8 cellular contexts compared by ENCODE assay signal in the genomic region with DNA sequence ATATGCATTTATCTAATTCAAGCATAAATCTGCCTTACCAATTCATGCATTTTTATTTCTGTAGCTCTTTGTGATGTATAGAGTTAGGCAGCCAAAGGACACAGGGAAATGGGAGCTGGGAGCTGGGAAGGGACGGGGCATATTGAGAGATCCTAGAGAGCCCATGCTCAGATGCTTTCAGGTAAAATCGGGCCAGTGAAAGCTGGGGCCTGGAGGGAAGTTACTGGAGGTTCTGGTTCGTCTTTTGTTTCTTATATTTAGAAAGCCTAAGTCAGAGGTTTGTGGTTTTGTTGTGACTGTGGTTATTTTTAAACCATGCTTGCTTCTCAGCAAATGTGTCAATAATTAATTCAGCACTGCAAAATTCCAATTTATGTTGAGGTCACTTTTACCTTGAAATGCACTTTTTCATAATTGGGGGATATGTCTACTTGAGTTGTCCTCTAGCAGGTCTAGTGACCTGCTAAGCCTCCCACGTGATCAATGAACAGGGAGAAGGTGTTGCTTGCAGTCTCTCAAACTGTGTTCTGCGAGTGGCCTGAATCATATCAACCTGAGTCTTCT. TPM values are rescaled to one million over a fixed set of nuclear protein-coding genes. Genes with fewer than 3 reads are reported as not detected.
DNase-seq lines count a peak whose midpoint lies in the region; ATAC-seq and TF ChIP-seq lines count a peak whose summit lies in the region.

No MANE protein-coding gene starts in this region.

- DNase-seq in CD4-positive, alpha-beta memory T cell = peak in 3 of 5 donors; percentile 17 to 42 (median 29)
- no peak for DNase-seq in HFFc6
- DNase-seq in activated CD8-positive, alpha-beta T cell treated with anti-CD3 and anti-CD28 coated beads for 36 hours = peak; percentile 23
- peak; percentile 27 for DNase-seq in inferior parietal cortex (ENCODE audit: extremely low spot score)
- DNase-seq in NCI-H526 treated with DMSO at 0.1 percent for 48 hours (lab: John Stamatoyannopoulos, UW) = no peak
- DNase-seq in activated CD8-positive, alpha-beta memory T cell treated with anti-CD3 and anti-CD28 coated beads, Interleukin-2, amount 50 U/mL, for 48 hours = no peak
- no peak for DNase-seq in effector CD8-positive, alpha-beta T cell (lab: John Stamatoyannopoulos, UW)

- POLR2A ChIA-PET in CD4-positive, alpha-beta memory T cell (lab: Charles Lee; ENCODE audit: partially characterized antibody) = interaction anchor here (1.2 kb wide), 2 partner anchors 68 to 81 kb away, joined by 3 to 6 read pairs; no protein-coding TSS in a partner anchor
- POLR2A ChIA-PET in activated CD8-positive, alpha-beta T cell treated with anti-CD3 and anti-CD28 coated beads for 36 hours (lab: Charles Lee) = interaction anchor here (0.6 to 1.3 kb wide), 6 partner anchors 10 to 83 kb away, joined by 3 to 5 read pairs (median 4); a partner anchor contains a TSS

- H3K27ac Mint-ChIP-seq in CD4-positive, alpha-beta memory T cell = peak overlapping the region; percentile 91 to 99 (median 97)
- peak overlapping the region; percentile 86 for H3K27ac Mint-ChIP-seq in HFFc6
- H3K27ac Mint-ChIP-seq in activated CD8-positive, alpha-beta T cell treated with anti-CD3 and anti-CD28 coated beads for 36 hours = peak overlapping the region; percentile 31

- H3K9me3 ChIP-seq in CD4-positive, alpha-beta memory T cell (ENCODE audit: control insufficient read depth in 1 of 2, low read length in 2 of 2) = no peaks in the 10 kb centered on the region

- no peaks in the 10 kb centered on the region for H3K9me3 Mint-ChIP-seq in CD4-positive, alpha-beta memory T cell
- H3K9me3 Mint-ChIP-seq in HFFc6 = no peaks in the 10 kb centered on the region
- no peaks in the 10 kb centered on the region for H3K9me3 Mint-ChIP-seq in activated CD8-positive, alpha-beta T cell treated with anti-CD3 and anti-CD28 coated beads for 36 hours

- CTCF ChIA-PET in CD4-positive, alpha-beta memory T cell (lab: Charles Lee; ENCODE audit: partially characterized antibody) = interaction anchor here (0.7 to 1.7 kb wide), 7 partner anchors 9 to 85 kb away, joined by 3 to 9 read pairs (median 4); a partner anchor contains a TSS
- CTCF ChIA-PET in activated CD8-positive, alpha-beta T cell treated with anti-CD3 and anti-CD28 coated beads for 36 hours (lab: Charles Lee) = interaction anchor here (0.7 to 1.5 kb wide), 7 partner anchors 10 to 400 kb away, joined by 3 to 6 read pairs (median 3); a partner anchor contains a TSS

- H3K27me3 Mint-ChIP-seq in CD4-positive, alpha-beta memory T cell = peaks cover 0 to 3% of the 10 kb centered on the region in 2 donors
- peaks cover 2% of the 10 kb centered on the region; the same call in 1 of the 2 replicates for H3K27me3 Mint-ChIP-seq in HFFc6 (ENCODE audit: insufficient read depth)
- peaks cover 28% of the 10 kb centered on the region for H3K27me3 Mint-ChIP-seq in activated CD8-positive, alpha-beta T cell treated with anti-CD3 and anti-CD28 coated beads for 36 hours

- H3K4me1 ChIP-seq in CD4-positive, alpha-beta memory T cell (ENCODE audit: insufficient read depth, low read length) = peaks cover 81% of the 10 kb centered on the region

- intact Hi-C loops in CD4-positive, alpha-beta memory T cell (cut with micrococcal nuclease) = no loop called here
- intact Hi-C loops in activated CD8-positive, alpha-beta T cell treated with anti-CD3 and anti-CD28 coated beads for 36 hours (cut with micrococcal nuclease) = no loop called here

- ATAC-seq in activated CD8-positive, alpha-beta T cell treated with anti-CD3 and anti-CD28 coated beads for 36 hours = no peak

- TF ChIP-seq CTCF in HFFc6 (IDR thresholded peaks at IDR 0.05) = no peak
- TF ChIP-seq CTCF in activated CD8-positive, alpha-beta T cell treated with anti-CD3 and anti-CD28 coated beads for 36 hours (IDR thresholded peaks at IDR 0.05) = no peak

- H3K4me3 ChIP-seq in CD4-positive, alpha-beta memory T cell (ENCODE audit: low read length in 2 of 2) = peak overlapping the region; percentile 10 to 24

- H3K4me3 Mint-ChIP-seq in CD4-positive, alpha-beta memory T cell = peak overlapping the region; percentile 81 to 89 (median 84)
- H3K4me3 Mint-ChIP-seq in HFFc6 = peak overlapping the region; percentile 82
- H3K4me3 Mint-ChIP-seq in activated CD8-positive, alpha-beta T cell treated with anti-CD3 and anti-CD28 coated beads for 36 hours = peak overlapping the region; percentile 57

- H3K27ac ChIP-seq in CD4-positive, alpha-beta memory T cell (ENCODE audit: low read depth, low read length) = peak overlapping the region; percentile 48
- peak overlapping the region; percentile 74 for H3K27ac ChIP-seq in temporal lobe (ENCODE audit: low read depth, low read length)

- H3K36me3 Mint-ChIP-seq in CD4-positive, alpha-beta memory T cell = no peaks in the 10 kb centered on the region
- H3K36me3 Mint-ChIP-seq in HFFc6 (ENCODE audit: low read depth) = 0 out of 2 replicates have a peak, but pooled peaks cover 6% of the 10 kb centered on the region
- no peaks in the 10 kb centered on the region for H3K36me3 Mint-ChIP-seq in activated CD8-positive, alpha-beta T cell treated with anti-CD3 and anti-CD28 coated beads for 36 hours (ENCODE audit: low read depth)

- H3K4me1 Mint-ChIP-seq in CD4-positive, alpha-beta memory T cell = peaks cover 54 to 90% (median 71%) of the 10 kb centered on the region in 4 donors
- peaks cover 69% of the 10 kb centered on the region for H3K4me1 Mint-ChIP-seq in HFFc6 (ENCODE audit: low read depth)
- peaks cover 57% of the 10 kb centered on the region for H3K4me1 Mint-ChIP-seq in activated CD8-positive, alpha-beta T cell treated with anti-CD3 and anti-CD28 coated beads for 36 hours (ENCODE audit: low read depth)

- no peaks in the 10 kb centered on the region for H3K36me3 ChIP-seq in CD4-positive, alpha-beta memory T cell (ENCODE audit: insufficient read depth, low read length)

- no peaks in the 10 kb centered on the region for H3K27me3 ChIP-seq in CD4-positive, alpha-beta memory T cell (ENCODE audit: insufficient read depth, low read length)

RNA-seq across cellular contexts. Expression of a gene that starts 5.0 kb away (rescaled TPM):
- total RNA-seq in CD4-positive, alpha-beta memory T cell = 1 to 10 TPM; 3.1 to 3.3 TPM
- polyA plus RNA-seq in CD4-positive, alpha-beta memory T cell = 10 to 100 TPM in 1 of 2 donors, 1 to 10 TPM in 1; 5.1 to 10.4 TPM
- 10 to 100 TPM; 11.5 to 18.6 (median 18.0) TPM for total RNA-seq in HFFc6 (2021; fragmentation: NEBNext Ultra II Directional; extraction: Animal tissue kit (Norgen Biotek cat#: 25700))
- total RNA-seq in activated CD8-positive, alpha-beta T cell treated with anti-CD3 and anti-CD28 coated beads for 36 hours = 10 to 100 TPM; 20.4 to 21.8 TPM
- total RNA-seq in temporal lobe = 4.4 TPM

RNA-seq across cellular contexts. Expression of a gene that starts 31.0 kb away (rescaled TPM):
- total RNA-seq in CD4-positive, alpha-beta memory T cell = 10 to 100 TPM; 10.4 to 10.7 TPM
- 1 to 10 TPM; 3.5 to 9.2 TPM for polyA plus RNA-seq in CD4-positive, alpha-beta memory T cell
- total RNA-seq in HFFc6 (2021; fragmentation: NEBNext Ultra II Directional; extraction: Animal tissue kit (Norgen Biotek cat#: 25700)) = 10 to 100 TPM in 5 of 6 experiments, 1 to 10 TPM in 1; 8.7 to 14.1 (median 13.0) TPM
- 10 to 100 TPM; 39.2 to 41.6 TPM for total RNA-seq in activated CD8-positive, alpha-beta T cell treated with anti-CD3 and anti-CD28 coated beads for 36 hours
- 2.7 TPM for total RNA-seq in temporal lobe

RNA-seq across cellular contexts. Expression of a gene that starts 45.1 kb away (rescaled TPM):
- total RNA-seq in CD4-positive, alpha-beta memory T cell = not detected
- polyA plus RNA-seq in CD4-positive, alpha-beta memory T cell = not detected
- not detected for total RNA-seq in HFFc6 (2021; fragmentation: NEBNext Ultra II Directional; extraction: Animal tissue kit (Norgen Biotek cat#: 25700))
- total RNA-seq in activated CD8-positive, alpha-beta T cell treated with anti-CD3 and anti-CD28 coated beads for 36 hours = not detected
- total RNA-seq in temporal lobe = 0.49 TPM

RNA-seq across cellular contexts. Expression of a gene that starts 59.6 kb away (rescaled TPM):
- total RNA-seq in CD4-positive, alpha-beta memory T cell = 1 to 10 TPM; 5.1 to 6.3 TPM
- polyA plus RNA-seq in CD4-positive, alpha-beta memory T cell = 10 to 100 TPM in 1 of 2 donors, 1 to 10 TPM in 1; 4.3 to 15.2 TPM
- 10 to 100 TPM; 35.7 to 52.5 (median 49.1) TPM for total RNA-seq in HFFc6 (2021; fragmentation: NEBNext Ultra II Directional; extraction: Animal tissue kit (Norgen Biotek cat#: 25700))
- total RNA-seq in activated CD8-positive, alpha-beta T cell treated with anti-CD3 and anti-CD28 coated beads for 36 hours = 1 to 10 TPM; 6.1 to 6.3 TPM
- 3.7 TPM for total RNA-seq in temporal lobe

Comparison
In these comparisons a context has a peak if more than half of its experiments do, and no peak if none do; other contexts are left out.
1. DNase-seq: peak in CD4-positive, alpha-beta memory T cell (3 of 5), activated CD8-positive, alpha-beta T cell treated with anti-CD3 and anti-CD28 coated beads for 36 hours (single experiment) and inferior parietal cortex (single experiment); none in HFFc6 (single experiment), NCI-H526 treated with DMSO at 0.1 percent for 48 hours (single experiment), activated CD8-positive, alpha-beta memory T cell treated with anti-CD3 and anti-CD28 coated beads, Interleukin-2, amount 50 U/mL, for 48 hours (single experiment) and effector CD8-positive, alpha-beta T cell (single experiment).
2. H3K27ac Mint-ChIP-seq: peak in every context shown above with its lines; median percentile 97 in CD4-positive, alpha-beta memory T cell; 86 in HFFc6; 31 in activated CD8-positive, alpha-beta T cell treated with anti-CD3 and anti-CD28 coated beads for 36 hours.
3. Peak in every context shown above with its lines, with median percentiles within 50 percentile points of each other: H3K4me3 Mint-ChIP-seq.